In genomic region chr17:50346313-50347086, GRCh38 we compare ENCODE assay signal across 8 cellular contexts. TPM values are rescaled to one million over a fixed set of nuclear protein-coding genes. Genes with fewer than 3 reads are reported as not detected.
A peak's percentile ranks its signal among the peaks of the same experiment; 100 is the strongest.
DNase-seq lines count a peak whose midpoint lies in the region; ATAC-seq and TF ChIP-seq lines count a peak whose summit lies in the region.

No MANE protein-coding gene starts in this region.

- H3K4me1 ChIP-seq in Peyer's patch = peaks cover 0 to 19% (median 8%) of the 10 kb centered on the region in 4 donors

- no peaks in the 10 kb centered on the region for H3K36me3 Mint-ChIP-seq in immature natural killer cell

- in situ Hi-C loops in astrocyte of the cerebellum (cut with HindIII; ENCODE audit: low sequenced_read_pairs) = no loop called here

- TF ChIP-seq CTCF in Peyer's patch (IDR thresholded peaks at IDR 0.05) (no peak), astrocyte of the cerebellum (IDR thresholded peaks at IDR 0.05; ENCODE audit: low read depth, low read length, missing control alignments) (no peak)

- H3K36me3 ChIP-seq in Peyer's patch = no peaks in the 10 kb centered on the region

- DNase-seq in activated CD4-positive, CD25-positive, alpha-beta regulatory T cell (lab: John Stamatoyannopoulos, UW) = peak in 3 of 4 experiments; percentile 48 to 70 (median 69)
- no peak for DNase-seq in activated CD4-positive, CD25-positive, alpha-beta regulatory T cell treated with anti-CD3 and anti-CD28 coated beads, Interleukin-2, amount 50 U/mL, for 72 hours
- DNase-seq in Peyer's patch (peak; percentile 46 to 70 (median 69)), astrocyte of the cerebellum (ENCODE audit: low read depth) (no peak), immature natural killer cell (no peak), GDM1 (lab: John Stamatoyannopoulos, UW) (no peak)
- DNase-seq in stimulated activated CD4-positive, alpha-beta T cell treated with anti-CD3 and anti-CD28 coated beads, Interleukin-15, amount 100 ng/mL, for 24 hours = peak; percentile 74

- H3K27me3 Mint-ChIP-seq in immature natural killer cell (ENCODE audit: low read depth in 3 of 3) = peaks cover 0 to 3% (median 0%) of the 10 kb centered on the region in 3 donors

- H3K9me3 Mint-ChIP-seq in immature natural killer cell = no peaks in the 10 kb centered on the region

- peak overlapping the region; percentile 54 to 85 (median 72) for H3K27ac ChIP-seq in Peyer's patch

- H3K27ac Mint-ChIP-seq in immature natural killer cell = peak overlapping the region in 5 of 6 donors; percentile 60 to 71 (median 70)

- H3K4me3 Mint-ChIP-seq in immature natural killer cell = peak overlapping the region; percentile 85 to 91 (median 85)

- H3K27me3 ChIP-seq in Peyer's patch = no peaks in the 10 kb centered on the region

- peak overlapping the region; percentile 80 to 99 (median 86) for H3K4me3 ChIP-seq in Peyer's patch
- peak overlapping the region; percentile 66 for H3K4me3 ChIP-seq in astrocyte of the cerebellum (ENCODE audit: low read depth, low read length)

- ATAC-seq in HG02852 (IDR thresholded peaks at IDR 0.05; ENCODE audit: unreplicated experiment) = peak; percentile 52

- peak in 1 of 2 donors; percentile 2 for TF ChIP-seq POLR2A in Peyer's patch (IDR thresholded peaks at IDR 0.05)

- peaks cover 21 to 23% of the 10 kb centered on the region in 2 donors for H3K4me1 Mint-ChIP-seq in immature natural killer cell

- no peaks in the 10 kb centered on the region for H3K9me3 ChIP-seq in Peyer's patch

RNA-seq across cellular contexts. Expression of gene XYLT2, which starts 0.6 kb away (rescaled TPM):
- total RNA-seq in Peyer's patch = 10 to 100 TPM; 17.7 to 41.3 (median 27.1) TPM
- polyA plus RNA-seq in immature natural killer cell = 10 to 100 TPM in 1 of 3 donors, 1 to 10 TPM in 2; 6.8 to 17.4 (median 7.1) TPM

RNA-seq across cellular contexts. Expression of gene MRPL27, which starts 26.5 kb away (rescaled TPM):
- total RNA-seq in Peyer's patch = 10 to 100 TPM; 14.0 to 72.8 (median 64.4) TPM
- 10 to 100 TPM; 47.8 to 69.1 (median 49.4) TPM for polyA plus RNA-seq in immature natural killer cell

RNA-seq across cellular contexts. Expression of gene EME1, which starts 26.5 kb away (rescaled TPM):
- 10 to 100 TPM in 1 of 4 donors, 1 to 10 TPM in 2, under 1 TPM in 1; 0.53 to 23.1 (median 1.9) TPM for total RNA-seq in Peyer's patch
- under 1 TPM in 2 of 3 donors, not detected in 1; 0.47 to 0.85 TPM for polyA plus RNA-seq in immature natural killer cell

RNA-seq across cellular contexts. Expression of gene LRRC59, which starts 50.8 kb away (rescaled TPM):
- 10 to 100 TPM; 57.0 to 89.1 (median 73.2) TPM for total RNA-seq in Peyer's patch
- polyA plus RNA-seq in immature natural killer cell = 10 to 100 TPM; 16.8 to 30.3 (median 23.9) TPM

Comparison
In these comparisons a context has a peak if more than half of its experiments do, and no peak if none do; other contexts are left out.
1. DNase-seq: peak in activated CD4-positive, CD25-positive, alpha-beta regulatory T cell (3 of 4), Peyer's patch (3 of 3) and stimulated activated CD4-positive, alpha-beta T cell treated with anti-CD3 and anti-CD28 coated beads, Interleukin-15, amount 100 ng/mL, for 24 hours (single experiment); none in activated CD4-positive, CD25-positive, alpha-beta regulatory T cell treated with anti-CD3 and anti-CD28 coated beads, Interleukin-2, amount 50 U/mL, for 72 hours (single experiment), astrocyte of the cerebellum (single experiment), immature natural killer cell (0 of 3) and GDM1 (single experiment).